In the genomic region with DNA sequence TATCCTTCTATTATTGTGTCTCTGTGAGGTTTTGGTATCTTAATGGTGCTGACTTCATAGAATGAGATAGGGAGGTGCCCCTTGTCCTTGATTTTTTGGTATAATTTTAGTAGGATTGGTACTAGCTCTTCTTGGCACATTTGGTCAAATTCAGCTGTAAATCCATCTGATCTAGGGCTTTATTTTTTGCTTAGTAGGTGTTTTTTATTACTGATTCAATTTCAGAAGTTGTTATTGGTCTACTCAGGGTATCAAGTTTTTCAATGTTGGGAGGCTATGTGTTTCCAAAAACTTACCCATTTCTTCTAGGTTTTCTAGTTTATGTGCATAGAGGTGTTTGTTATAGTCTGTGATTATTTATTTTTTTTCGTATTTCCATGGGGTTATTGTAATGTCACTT, we compare ENCODE assay signal across 37 cellular contexts.
"Had no signal": no experiment of that assay in that cellular context is flagged by ENCODE, and none has a peak within 500 bp of the region (broad histone marks: within the 10 kb centered on the region; RNA-seq: fewer than 3 reads in every experiment).

No MANE protein-coding gene starts in this region.

- H3K4me1 Mint-ChIP-seq: activated CD4-positive, alpha-beta T cell treated with anti-CD3 and anti-CD28 coated beads, Interleukin-2, amount 10 ng/mL, durations not matched to agents 24 days and 14 days; activated naive CD8-positive, alpha-beta T cell treated with anti-CD3 and anti-CD28 coated beads, Interleukin-2, amount 10 ng/mL, durations not matched to agents 7 days and 5 days; activated naive CD8-positive, alpha-beta T cell treated with anti-CD3 and anti-CD28 coated beads, Interleukin-2, amount 50 U/mL, for 24 hours; activated T-helper 17 cell treated with anti-CD3 and anti-CD28 coated beads, Interleukin-2, amount 50 U/mL, for 72 hours had no signal

- DNase-seq: activated B cell treated with CpG ODN at 0.5 μM for 24 hours; activated CD4-positive, alpha-beta memory T cell treated with anti-CD3 and anti-CD28 coated beads for 36 hours; activated CD4-positive, alpha-beta T cell treated with anti-CD3 and anti-CD28 coated beads for 4 hours; activated CD4-positive, alpha-beta T cell treated with anti-CD3 and anti-CD28 coated beads, Interleukin-2, amount 10 ng/mL, durations not matched to agents 24 days and 14 days; activated CD4-positive, alpha-beta T cell treated with anti-CD3 and anti-CD28 coated beads, Interleukin-2, amount 50 U/mL, for 1 hour; activated CD4-positive, alpha-beta T cell treated with anti-CD3 and anti-CD28 coated beads, Interleukin-2, amount 50 U/mL, for 4 hours; activated CD4-positive, CD25-positive, alpha-beta regulatory T cell treated with anti-CD3 and anti-CD28 coated beads, Interleukin-2, amount 50 U/mL, for 72 hours; activated CD8-positive, alpha-beta memory T cell treated with anti-CD3 and anti-CD28 coated beads, Interleukin-2, amount 50 U/mL, for 4 hours; activated CD8-positive, alpha-beta T cell treated with anti-CD3 and anti-CD28 coated beads for 36 hours; activated effector memory CD4-positive, alpha-beta T cell treated with anti-CD3 and anti-CD28 coated beads, Interleukin-2, amount 50 U/mL, for 16 hours; activated gamma-delta T cell treated with Interleukin-2 at 50 U/mL for 16 hours; activated naive CD4-positive, alpha-beta T cell; activated naive CD4-positive, alpha-beta T cell treated with anti-CD3 and anti-CD28 coated beads for 36 hours; activated naive CD4-positive, alpha-beta T cell treated with anti-CD3 and anti-CD28 coated beads, Interleukin-2, amount 50 U/mL, for 16 hours; activated naive CD8-positive, alpha-beta T cell treated with anti-CD3 and anti-CD28 coated beads, Interleukin-2, amount 10 ng/mL, durations not matched to agents 7 days and 5 days; activated naive CD8-positive, alpha-beta T cell treated with anti-CD3 and anti-CD28 coated beads, Interleukin-2, amount 50 U/mL, for 24 hours; activated T-cell treated with anti-CD3 and anti-CD28 coated beads for 4 hours; activated T-cell treated with anti-CD3 and anti-CD28 coated beads, Interleukin-2, amount 50 U/mL, for 1 hour; activated T-cell treated with anti-CD3 and anti-CD28 coated beads, Interleukin-2, amount 50 U/mL, for 4 hours; activated T-cell treated with anti-CD3 and anti-CD28 coated beads, Interleukin-2, amount 50 U/mL, for 72 hours; amygdala; anterior cingulate cortex; body of pancreas; brain microvascular endothelial cell; central memory CD4-positive, alpha-beta T cell; colonic mucosa; T-helper 2 cell; T-helper 9 cell had no signal

- H3K27me3 Mint-ChIP-seq: activated B cell treated with CpG ODN at 0.5 μM for 24 hours; activated CD4-positive, alpha-beta memory T cell treated with anti-CD3 and anti-CD28 coated beads for 36 hours; activated CD4-positive, alpha-beta T cell treated with anti-CD3 and anti-CD28 coated beads, Interleukin-2, amount 10 ng/mL, durations not matched to agents 24 days and 14 days; activated CD8-positive, alpha-beta T cell treated with anti-CD3 and anti-CD28 coated beads for 36 hours; activated naive CD8-positive, alpha-beta T cell; activated naive CD8-positive, alpha-beta T cell treated with anti-CD3 and anti-CD28 coated beads, Interleukin-2, amount 10 ng/mL, durations not matched to agents 7 days and 5 days; activated naive CD8-positive, alpha-beta T cell treated with anti-CD3 and anti-CD28 coated beads, Interleukin-2, amount 50 U/mL, for 24 hours; activated T-helper 17 cell treated with anti-CD3 and anti-CD28 coated beads, Interleukin-2, amount 50 U/mL, for 72 hours had no signal

- H3K9me3 ChIP-seq: ascending aorta, body of pancreas, breast epithelium, colonic mucosa had no signal

- H3K4me3 Mint-ChIP-seq: activated B cell treated with CpG ODN at 0.5 μM for 24 hours; activated CD4-positive, alpha-beta memory T cell treated with anti-CD3 and anti-CD28 coated beads for 36 hours; activated CD4-positive, alpha-beta T cell treated with anti-CD3 and anti-CD28 coated beads, Interleukin-2, amount 10 ng/mL, durations not matched to agents 24 days and 14 days; activated CD8-positive, alpha-beta T cell treated with anti-CD3 and anti-CD28 coated beads for 36 hours; activated naive CD4-positive, alpha-beta T cell treated with anti-CD3 and anti-CD28 coated beads for 36 hours; activated naive CD8-positive, alpha-beta T cell; activated naive CD8-positive, alpha-beta T cell treated with anti-CD3 and anti-CD28 coated beads, Interleukin-2, amount 10 ng/mL, durations not matched to agents 7 days and 5 days; activated naive CD8-positive, alpha-beta T cell treated with anti-CD3 and anti-CD28 coated beads, Interleukin-2, amount 50 U/mL, for 24 hours; activated T-cell treated with anti-CD3 and anti-CD28 coated beads, Interleukin-2, amount 50 U/mL, for 4 hours; activated T-cell treated with anti-CD3 and anti-CD28 coated beads, Interleukin-2, amount 50 U/mL, for 72 hours; activated T-helper 1 cell treated with anti-CD3 and anti-CD28 coated beads, Interleukin-12 subunit alpha, Interleukin-12 subunit beta, Interleukin-2, Interleukin-4 antibody, amounts not matched to agents 30 ng/mL and 10 ng/mL and 1 ng/mL, durations not matched to agents 14 hours and 24 hours and 36 hours; activated T-helper 17 cell treated with anti-CD3 and anti-CD28 coated beads, Interleukin-2, amount 50 U/mL, for 72 hours; T-helper 1 cell treated with Interleukin-12 subunit alpha and Interleukin-12 subunit beta and Interleukin-4 antibody, amounts not matched to agents 30 μg/mL and 1 μg/mL, for 36 hours; T-helper 2 cell treated with Interferon-gamma antibody and Interleukin-4, amounts not matched to agents 5 μg/mL and 100 μg/mL, for 36 hours had no signal

- FAIRE-seq: TTC549 had no signal

- H3K9me3 Mint-ChIP-seq: activated CD4-positive, alpha-beta memory T cell treated with anti-CD3 and anti-CD28 coated beads for 36 hours; activated CD4-positive, alpha-beta T cell treated with anti-CD3 and anti-CD28 coated beads, Interleukin-2, amount 10 ng/mL, durations not matched to agents 24 days and 14 days; activated CD8-positive, alpha-beta T cell treated with anti-CD3 and anti-CD28 coated beads for 36 hours; activated naive CD4-positive, alpha-beta T cell treated with anti-CD3 and anti-CD28 coated beads for 36 hours; activated naive CD8-positive, alpha-beta T cell treated with anti-CD3 and anti-CD28 coated beads, Interleukin-2, amount 10 ng/mL, durations not matched to agents 7 days and 5 days; activated T-cell treated with anti-CD3 and anti-CD28 coated beads, Interleukin-2, amount 50 U/mL, for 4 hours; activated T-cell treated with anti-CD3 and anti-CD28 coated beads, Interleukin-2, amount 50 U/mL, for 72 hours; activated T-helper 1 cell treated with anti-CD3 and anti-CD28 coated beads, Interleukin-12 subunit alpha, Interleukin-12 subunit beta, Interleukin-2, Interleukin-4 antibody, amounts not matched to agents 30 ng/mL and 10 ng/mL and 1 ng/mL, durations not matched to agents 14 hours and 24 hours and 36 hours; activated T-helper 17 cell treated with anti-CD3 and anti-CD28 coated beads, Interleukin-2, amount 50 U/mL, for 72 hours; T-helper 1 cell treated with Interleukin-12 subunit alpha and Interleukin-12 subunit beta and Interleukin-4 antibody, amounts not matched to agents 30 μg/mL and 1 μg/mL, for 36 hours; T-helper 2 cell treated with Interferon-gamma antibody and Interleukin-4, amounts not matched to agents 5 μg/mL and 100 μg/mL, for 36 hours had no signal

- H3K27me3 ChIP-seq: ascending aorta, body of pancreas, brain microvascular endothelial cell, colonic mucosa had no signal

- ATAC-seq: activated CD8-positive, alpha-beta T cell treated with anti-CD3 and anti-CD28 coated beads for 36 hours; activated naive CD8-positive, alpha-beta T cell treated with anti-CD3 and anti-CD28 coated beads, Interleukin-2, amount 50 U/mL, for 24 hours; activated T-cell treated with anti-CD3 and anti-CD28 coated beads, Interleukin-2, amount 50 U/mL, for 4 hours; activated T-cell treated with anti-CD3 and anti-CD28 coated beads, Interleukin-2, amount 50 U/mL, for 72 hours; activated T-helper 17 cell treated with anti-CD3 and anti-CD28 coated beads, Interleukin-2, amount 50 U/mL, for 72 hours; body of pancreas had no signal

- H3K27ac ChIP-seq: ascending aorta, body of pancreas, brain microvascular endothelial cell, breast epithelium, colonic mucosa, VCaP had no signal

- H3K4me1 ChIP-seq: ascending aorta, body of pancreas, breast epithelium, colonic mucosa had no signal

- H3K27ac Mint-ChIP-seq: activated B cell treated with CpG ODN at 0.5 μM for 24 hours; activated CD4-positive, alpha-beta memory T cell treated with anti-CD3 and anti-CD28 coated beads for 36 hours; activated CD4-positive, alpha-beta T cell treated with anti-CD3 and anti-CD28 coated beads, Interleukin-2, amount 10 ng/mL, durations not matched to agents 24 days and 14 days; activated CD8-positive, alpha-beta T cell treated with anti-CD3 and anti-CD28 coated beads for 36 hours; activated naive CD4-positive, alpha-beta T cell treated with anti-CD3 and anti-CD28 coated beads for 36 hours; activated naive CD8-positive, alpha-beta T cell; activated naive CD8-positive, alpha-beta T cell treated with anti-CD3 and anti-CD28 coated beads, Interleukin-2, amount 10 ng/mL, durations not matched to agents 7 days and 5 days; activated naive CD8-positive, alpha-beta T cell treated with anti-CD3 and anti-CD28 coated beads, Interleukin-2, amount 50 U/mL, for 24 hours; activated T-cell treated with anti-CD3 and anti-CD28 coated beads, Interleukin-2, amount 50 U/mL, for 72 hours; activated T-helper 1 cell treated with anti-CD3 and anti-CD28 coated beads, Interleukin-12 subunit alpha, Interleukin-12 subunit beta, Interleukin-2, Interleukin-4 antibody, amounts not matched to agents 30 ng/mL and 10 ng/mL and 1 ng/mL, durations not matched to agents 14 hours and 24 hours and 36 hours; activated T-helper 17 cell treated with anti-CD3 and anti-CD28 coated beads, Interleukin-2, amount 50 U/mL, for 72 hours; T-helper 1 cell treated with Interleukin-12 subunit alpha and Interleukin-12 subunit beta and Interleukin-4 antibody, amounts not matched to agents 30 μg/mL and 1 μg/mL, for 36 hours; T-helper 2 cell treated with Interferon-gamma antibody and Interleukin-4, amounts not matched to agents 5 μg/mL and 100 μg/mL, for 36 hours had no signal

- H3K4me3 ChIP-seq: ascending aorta, body of pancreas, breast epithelium, colonic mucosa had no signal

- H3K36me3 ChIP-seq: ascending aorta, brain microvascular endothelial cell, breast epithelium, colonic mucosa had no signal
